In genomic region chr3:173889522-173890055, GRCh38 we compare ENCODE assay signal across 1 cellular context.
TF ChIP-seq lines count a peak whose summit lies in the region.

No MANE protein-coding gene starts in this region.

TF ChIP-seq in HepG2, 621 proteins besides CTCF, POLR2A, EP300 and RAD21 (continued from another document):
- TF ChIP-seq, protein P1, sequence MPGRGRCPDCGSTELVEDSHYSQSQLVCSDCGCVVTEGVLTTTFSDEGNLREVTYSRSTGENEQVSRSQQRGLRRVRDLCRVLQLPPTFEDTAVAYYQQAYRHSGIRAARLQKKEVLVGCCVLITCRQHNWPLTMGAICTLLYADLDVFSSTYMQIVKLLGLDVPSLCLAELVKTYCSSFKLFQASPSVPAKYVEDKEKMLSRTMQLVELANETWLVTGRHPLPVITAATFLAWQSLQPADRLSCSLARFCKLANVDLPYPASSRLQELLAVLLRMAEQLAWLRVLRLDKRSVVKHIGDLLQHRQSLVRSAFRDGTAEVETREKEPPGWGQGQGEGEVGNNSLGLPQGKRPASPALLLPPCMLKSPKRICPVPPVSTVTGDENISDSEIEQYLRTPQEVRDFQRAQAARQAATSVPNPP (CRISPR knock-in tag; IDR thresholded peaks at IDR 0.05), result no peak
- TF ChIP-seq ZFP41 (CRISPR knock-in tag; IDR thresholded peaks at IDR 0.05; ENCODE audit: borderline replicate concordance) (no peak), ZNF10 (CRISPR knock-in tag; IDR thresholded peaks at IDR 0.05; ENCODE audit: borderline replicate concordance, low read depth) (no peak), ZFP82 (CRISPR knock-in tag; IDR thresholded peaks at IDR 0.05; ENCODE audit: borderline replicate concordance) (no peak), HMG20A (CRISPR knock-in tag; IDR thresholded peaks at IDR 0.05; ENCODE audit: borderline replicate concordance) (no peak), NR2F2 (IDR thresholded peaks at IDR 0.05; ENCODE audit: borderline replicate concordance, low read depth) (no peak), JUN (CRISPR knock-in tag; IDR thresholded peaks at IDR 0.05) (no peak), JDP2 (CRISPR knock-in tag; IDR thresholded peaks at IDR 0.05; ENCODE audit: borderline replicate concordance) (no peak), MAFK (conservative IDR thresholded peaks at IDR 0.05 in 1 of 2, IDR thresholded peaks at IDR 0.05 in 1 of 2; ENCODE audit: low read length in 2 of 2) (no peak), KLF9 (CRISPR knock-in tag; IDR thresholded peaks at IDR 0.05; ENCODE audit: low read depth) (no peak), EZH2 (conservative IDR thresholded peaks at IDR 0.05; ENCODE audit: low read depth, low read length) (no peak)
